Comparison of ENCODE assay signal across 12 cellular contexts in genomic region chrX:3663576-3664290, GRCh38. TPM values are rescaled to one million over a fixed set of nuclear protein-coding genes. Genes with fewer than 3 reads are reported as not detected.
DNase-seq lines count a peak whose midpoint lies in the region; ATAC-seq and TF ChIP-seq lines count a peak whose summit lies in the region.
"Had no signal": no experiment of that assay in that cellular context is flagged by ENCODE, and none has a peak within 500 bp of the region (broad histone marks: within the 10 kb centered on the region; RNA-seq: fewer than 3 reads in every experiment).

No MANE protein-coding gene starts in this region.

- ATAC-seq in HG03025 (IDR thresholded peaks at IDR 0.05; ENCODE audit: low FRiP score, unreplicated experiment) (peak; percentile 67), T-helper 17 cell (no peak), sciatic nerve (peak; percentile 77)

- H3K36me3 Mint-ChIP-seq in activated naive CD4-positive, alpha-beta T cell treated with anti-CD3 and anti-CD28 coated beads, Interleukin-2, amount 50 U/mL, for 24 hours: no peaks in the 10 kb centered on the region
- H3K36me3 Mint-ChIP-seq in activated naive CD4-positive, alpha-beta T cell treated with anti-CD3 and anti-CD28 coated beads, Interleukin-2, amount 10 ng/mL, durations not matched to agents 7 days and 5 days: peaks cover 45% of the 10 kb centered on the region
- H3K36me3 Mint-ChIP-seq in T-helper 17 cell (ENCODE audit: low read depth): peaks cover 2% of the 10 kb centered on the region
- peaks cover 5% of the 10 kb centered on the region for H3K36me3 Mint-ChIP-seq in glutamatergic neuron (ENCODE audit: unreplicated experiment)

- H3K4me1 Mint-ChIP-seq in activated naive CD4-positive, alpha-beta T cell treated with anti-CD3 and anti-CD28 coated beads, Interleukin-2, amount 50 U/mL, for 24 hours: no peaks in the 10 kb centered on the region
- peaks cover 21% of the 10 kb centered on the region for H3K4me1 Mint-ChIP-seq in activated naive CD4-positive, alpha-beta T cell treated with anti-CD3 and anti-CD28 coated beads, Interleukin-2, amount 10 ng/mL, durations not matched to agents 7 days and 5 days
- H3K4me1 Mint-ChIP-seq in T-helper 17 cell (peaks cover 16% of the 10 kb centered on the region), glutamatergic neuron (ENCODE audit: low read depth, unreplicated experiment) (no peaks in the 10 kb centered on the region)

- intact Hi-C loops in sciatic nerve (cut with DNase I): no loop called here
- intact Hi-C loops in uterus (cut with DNase I; ENCODE audit: low total_unique reads): no loop called here

- DNase-seq in activated naive CD4-positive, alpha-beta T cell treated with anti-CD3 and anti-CD28 coated beads, Interleukin-2, amount 10 ng/mL, durations not matched to agents 7 days and 5 days: no peak
- DNase-seq in T-helper 17 cell (no peak), sciatic nerve (ENCODE audit: low spot score) (no peak), uterus (no peak), glutamatergic neuron (no peak)
- no peak for DNase-seq in activated CD8-positive, alpha-beta memory T cell treated with anti-CD3 and anti-CD28 coated beads, Interleukin-2, amount 50 U/mL, for 4 hours
- DNase-seq: ACHN, mammary epithelial cell, SW 1271 had no signal

- TF ChIP-seq POLR2A in uterus (IDR thresholded peaks at IDR 0.05): no peak

- CTCF ChIA-PET in activated naive CD4-positive, alpha-beta T cell treated with anti-CD3 and anti-CD28 coated beads, Interleukin-2, amount 10 ng/mL, durations not matched to agents 7 days and 5 days (lab: Charles Lee): no interaction called here

- H3K9me3 ChIP-seq in T-helper 17 cell (ENCODE audit: control insufficient read depth, low read length, poor library complexity, severe bottlenecking) (no peaks in the 10 kb centered on the region), uterus (no peaks in the 10 kb centered on the region)

- no peaks in the 10 kb centered on the region for H3K4me1 ChIP-seq in uterus

- H3K4me3 ChIP-seq in uterus: no peak overlapping the region

- no peak overlapping the region for H3K4me3 Mint-ChIP-seq in activated naive CD4-positive, alpha-beta T cell treated with anti-CD3 and anti-CD28 coated beads, Interleukin-2, amount 50 U/mL, for 24 hours
- H3K4me3 Mint-ChIP-seq in activated naive CD4-positive, alpha-beta T cell treated with anti-CD3 and anti-CD28 coated beads, Interleukin-2, amount 10 ng/mL, durations not matched to agents 7 days and 5 days: no peak overlapping the region
- no peak overlapping the region for H3K4me3 Mint-ChIP-seq in T-helper 17 cell
- no peak overlapping the region for H3K4me3 Mint-ChIP-seq in glutamatergic neuron (ENCODE audit: unreplicated experiment)
- H3K4me3 Mint-ChIP-seq: central memory CD8-positive, alpha-beta T cell had no signal

- H3K27ac Mint-ChIP-seq in activated naive CD4-positive, alpha-beta T cell treated with anti-CD3 and anti-CD28 coated beads, Interleukin-2, amount 50 U/mL, for 24 hours: peak overlapping the region; percentile 43
- no peak overlapping the region for H3K27ac Mint-ChIP-seq in activated naive CD4-positive, alpha-beta T cell treated with anti-CD3 and anti-CD28 coated beads, Interleukin-2, amount 10 ng/mL, durations not matched to agents 7 days and 5 days
- H3K27ac Mint-ChIP-seq in T-helper 17 cell: peak overlapping the region; percentile 77
- H3K27ac Mint-ChIP-seq in glutamatergic neuron (ENCODE audit: unreplicated experiment): no peak overlapping the region

- TF ChIP-seq CTCF in uterus (IDR thresholded peaks at IDR 0.05): no peak
- TF ChIP-seq CTCF in glutamatergic neuron (IDR thresholded peaks at IDR 0.05; ENCODE audit: partially characterized antibody, unreplicated experiment): no peak

- H3K27ac ChIP-seq in uterus: no peak overlapping the region

- no peaks in the 10 kb centered on the region for H3K27me3 Mint-ChIP-seq in activated naive CD4-positive, alpha-beta T cell treated with anti-CD3 and anti-CD28 coated beads, Interleukin-2, amount 50 U/mL, for 24 hours
- no peaks in the 10 kb centered on the region for H3K27me3 Mint-ChIP-seq in activated naive CD4-positive, alpha-beta T cell treated with anti-CD3 and anti-CD28 coated beads, Interleukin-2, amount 10 ng/mL, durations not matched to agents 7 days and 5 days
- H3K27me3 Mint-ChIP-seq in T-helper 17 cell (no peaks in the 10 kb centered on the region), glutamatergic neuron (ENCODE audit: unreplicated experiment) (peaks cover 1% of the 10 kb centered on the region)
- H3K27me3 Mint-ChIP-seq: central memory CD8-positive, alpha-beta T cell had no signal

- no peaks in the 10 kb centered on the region for H3K36me3 ChIP-seq in uterus

- no peaks in the 10 kb centered on the region for H3K27me3 ChIP-seq in uterus

- H3K9me3 Mint-ChIP-seq in activated naive CD4-positive, alpha-beta T cell treated with anti-CD3 and anti-CD28 coated beads, Interleukin-2, amount 50 U/mL, for 24 hours: no peaks in the 10 kb centered on the region
- H3K9me3 Mint-ChIP-seq in activated naive CD4-positive, alpha-beta T cell treated with anti-CD3 and anti-CD28 coated beads, Interleukin-2, amount 10 ng/mL, durations not matched to agents 7 days and 5 days: no peaks in the 10 kb centered on the region
- peaks cover 1% of the 10 kb centered on the region for H3K9me3 Mint-ChIP-seq in glutamatergic neuron (ENCODE audit: unreplicated experiment)
- H3K9me3 Mint-ChIP-seq: central memory CD8-positive, alpha-beta T cell had no signal

RNA-seq across cellular contexts. Expression of gene PRKX, which starts 49.7 kb away (rescaled TPM):
- total RNA-seq in T-helper 17 cell (10 to 100 TPM; 69.5 to 73.9 TPM), sciatic nerve (28.9 TPM), uterus (10 to 100 TPM in 3 of 4 donors, 1 to 10 TPM in 1; 8.5 to 27.9 (median 12.0) TPM), glutamatergic neuron (ENCODE audit: unreplicated experiment) (64.3 TPM)

Comparison
In these comparisons a context has a peak if more than half of its experiments do, and no peak if none do; other contexts are left out.
1. H3K27ac Mint-ChIP-seq: peak in activated naive CD4-positive, alpha-beta T cell treated with anti-CD3 and anti-CD28 coated beads, Interleukin-2, amount 50 U/mL, for 24 hours (single experiment) and T-helper 17 cell (single experiment); none in activated naive CD4-positive, alpha-beta T cell treated with anti-CD3 and anti-CD28 coated beads, Interleukin-2, amount 10 ng/mL, durations not matched to agents 7 days and 5 days (single experiment) and glutamatergic neuron (single experiment).